9 cellular contexts compared by ENCODE assay signal in genomic region chr9:36192196-36192595, GRCh38. TPM values are rescaled to one million over a fixed set of nuclear protein-coding genes. Genes with fewer than 3 reads are reported as not detected.
DNase-seq lines count a peak whose midpoint lies in the region; FAIRE-seq and TF ChIP-seq lines count a peak whose summit lies in the region.
"Had no signal": no experiment of that assay in that cellular context is flagged by ENCODE, and none has a peak within 500 bp of the region (broad histone marks: within the 10 kb centered on the region; RNA-seq: fewer than 3 reads in every experiment).

No MANE protein-coding gene starts in this region.

- POLR2A ChIA-PET in PC-9 (lab: Charles Lee; ENCODE audit: unreplicated experiment) = interaction anchor here (0.6 kb wide), 1 partner anchor 200 kb away, joined by 3 read pairs; no protein-coding TSS in a partner anchor
- POLR2A ChIA-PET in endothelial cell of umbilical vein (lab: Charles Lee) = no interaction called here

- no peak overlapping the region for H3K18ac ChIP-seq in trophoblast cell (ENCODE audit: low read length)

- TF ChIP-seq CTCF in PC-9 (conservative IDR thresholded peaks at IDR 0.05) (no peak), endothelial cell of umbilical vein (IDR thresholded peaks at IDR 0.05; ENCODE audit: extremely low read depth in 1 of 2, insufficient read depth in 1 of 2, low read depth in 1 of 2, low read length in 2 of 2) (no peak)

- no peak for DNase-seq in PC-9
- peak; percentile 15 for DNase-seq in endothelial cell of umbilical vein (ENCODE audit: low read depth, low spot score)
- DNase-seq in trophoblast cell = no peak
- DNase-seq in amniotic stem cell (lab: John Stamatoyannopoulos, UW) = no peak
- no peak for DNase-seq in OCI-M1 (lab: John Stamatoyannopoulos, UW)
- no peak for DNase-seq in activated CD4-positive, alpha-beta T cell treated with anti-CD3 and anti-CD28 coated beads for 1 hour
- no peak for DNase-seq in activated effector memory CD4-positive, alpha-beta T cell treated with anti-CD3 and anti-CD28 coated beads, Interleukin-2, amount 50 U/mL, for 16 hours
- DNase-seq: stimulated activated naive CD4-positive, alpha-beta T cell treated with Interleukin-2 at 50 U/mL for 16 hours had no signal

- WGBS in trophoblast cell (ENCODE audit: extremely low coverage, insufficient coverage, insufficient read length) = no CpG with 5 or more reads among the region's 4 CpGs

- peak overlapping the region; percentile 93 for H3K4ac ChIP-seq in trophoblast cell (ENCODE audit: low read depth, low read length)

- H3K9me1 ChIP-seq in endothelial cell of umbilical vein (replicated peaks; ENCODE audit: control insufficient read depth, extremely low read depth, insufficient read depth, low read length) = no peaks in the 10 kb centered on the region

- peak overlapping the region; percentile 91 for H3K4me3 ChIP-seq in PC-9
- H3K4me3 ChIP-seq in endothelial cell of umbilical vein (replicated peaks in 1 of 3; ENCODE audit: insufficient read depth in 1 of 3, low read depth in 1 of 3, low read length in 3 of 3) = peak overlapping the region; percentile 80 to 93 (median 90)
- no peak overlapping the region for H3K4me3 ChIP-seq in trophoblast cell (ENCODE audit: low read depth, low read length)

- no peak overlapping the region for H2BK120ac ChIP-seq in trophoblast cell (ENCODE audit: insufficient read depth, low read length, poor library complexity)

- no peak overlapping the region for H3K23ac ChIP-seq in trophoblast cell (ENCODE audit: low read length)

- H3K4me1 ChIP-seq in ES-I3 (ENCODE audit: insufficient read depth, low read length) (peaks cover 18% of the 10 kb centered on the region), PC-9 (replicated peaks; ENCODE audit: insufficient read depth) (peaks cover 30% of the 10 kb centered on the region), endothelial cell of umbilical vein (ENCODE audit: control insufficient read depth, extremely low read depth, insufficient read depth, low read length) (peaks cover 31% of the 10 kb centered on the region), trophoblast cell (ENCODE audit: control insufficient read depth in 1 of 2, insufficient read depth in 2 of 2, low read length in 2 of 2) (peaks cover 7 to 20% of the 10 kb centered on the region in 2 experiments)

- H3K9me3 ChIP-seq in ES-I3 (ENCODE audit: control insufficient read depth, insufficient read depth, low read length) (no peaks in the 10 kb centered on the region), PC-9 (ENCODE audit: insufficient read depth, low read depth) (no peaks in the 10 kb centered on the region), endothelial cell of umbilical vein (replicated peaks; ENCODE audit: control insufficient read depth, insufficient read depth, low read length) (no peaks in the 10 kb centered on the region), trophoblast cell (ENCODE audit: insufficient read depth, low read depth, low read length) (no peaks in the 10 kb centered on the region)

- no peak overlapping the region for H4K91ac ChIP-seq in trophoblast cell (ENCODE audit: low read depth, low read length)

- H3K9me2 ChIP-seq in PC-9 (ENCODE audit: insufficient read depth) = no peaks in the 10 kb centered on the region

- CTCF ChIA-PET in PC-9 (lab: Charles Lee) = interaction anchor here (1.0 kb wide), 1 partner anchor 84 kb away, joined by 3 read pairs; no protein-coding TSS in a partner anchor
- CTCF ChIA-PET in endothelial cell of umbilical vein (lab: Charles Lee) = interaction anchor here (1.1 to 4.3 kb wide), 5 partner anchors 9 to 136 kb away, joined by 3 to 23 read pairs (median 4); no protein-coding TSS in a partner anchor

- BruUV-seq in PC-9 (replicated peaks; lab: Mats Ljungman, UMichigan) (no TSS peak), endothelial cell of umbilical vein (replicated peaks; lab: Mats Ljungman, UMichigan) (no TSS peak)

- H4K8ac ChIP-seq in trophoblast cell (ENCODE audit: low read depth, low read length) = no peak overlapping the region

- no peak for TF ChIP-seq POLR2A in endothelial cell of umbilical vein (IDR thresholded peaks at IDR 0.05; ENCODE audit: low read depth, low read length)

- FAIRE-seq in endothelial cell of umbilical vein (lab: Jason Lieb, UNC) = peak; percentile 33

- H2AK5ac ChIP-seq in trophoblast cell (ENCODE audit: low read length) = no peak overlapping the region

- H3K79me2 ChIP-seq in PC-9 (ENCODE audit: low read depth) = peaks cover 60% of the 10 kb centered on the region
- peaks cover 61% of the 10 kb centered on the region for H3K79me2 ChIP-seq in endothelial cell of umbilical vein (ENCODE audit: control insufficient read depth, insufficient read depth, low read length)
- peaks cover 20% of the 10 kb centered on the region for H3K79me2 ChIP-seq in trophoblast cell (ENCODE audit: control insufficient read depth, insufficient read depth, low read length, poor library complexity)

- H3K14ac ChIP-seq in trophoblast cell (ENCODE audit: low read length) = no peak overlapping the region

- H2BK12ac ChIP-seq in trophoblast cell (ENCODE audit: low read length) = no peak overlapping the region

- H2AFZ ChIP-seq in PC-9 = no peak overlapping the region
- H2AFZ ChIP-seq in endothelial cell of umbilical vein (ENCODE audit: low read depth, low read length) = no peak overlapping the region
- no peak overlapping the region for H2AFZ ChIP-seq in trophoblast cell (ENCODE audit: insufficient read depth, low read length, poor library complexity)

- intact Hi-C loops in PC-9 (cut with micrococcal nuclease; ENCODE audit: unreplicated experiment) = loop anchor here (10.0 kb wide), 1 partner anchor 167 kb away; no protein-coding TSS in a partner anchor
- intact Hi-C loops in endothelial cell of umbilical vein (cut with micrococcal nuclease) = loop anchor here (5.0 kb wide), 1 partner anchor 135 kb away; no protein-coding TSS in a partner anchor

- peak overlapping the region; percentile 96 for H3K4me2 ChIP-seq in PC-9
- H3K4me2 ChIP-seq in endothelial cell of umbilical vein (ENCODE audit: insufficient read depth, low read length) = peak overlapping the region; percentile 89
- peak overlapping the region; percentile 70 for H3K4me2 ChIP-seq in trophoblast cell (ENCODE audit: low read length)

- dilution Hi-C loops in endothelial cell of umbilical vein (cut with MboI; ENCODE audit: extremely low pct_ligation_motif_present, low sequenced_read_pairs) = no loop called here

- H3K27ac ChIP-seq in PC-9 = no peak overlapping the region
- no peak overlapping the region for H3K27ac ChIP-seq in endothelial cell of umbilical vein (ENCODE audit: insufficient read depth, low read depth, low read length)
- H3K27ac ChIP-seq in trophoblast cell (ENCODE audit: low read depth, low read length) = no peak overlapping the region

- H4K12ac ChIP-seq in trophoblast cell (ENCODE audit: low read depth, low read length) = no peak overlapping the region

- H4K20me1 ChIP-seq in PC-9 (ENCODE audit: insufficient read depth) (peaks cover 37% of the 10 kb centered on the region), endothelial cell of umbilical vein (replicated peaks; ENCODE audit: control insufficient read depth, extremely low read depth, insufficient read depth, low read length) (no peaks in the 10 kb centered on the region)

- H3K9ac ChIP-seq in ES-I3 (ENCODE audit: low read depth, low read length) (peak overlapping the region; percentile 85), endothelial cell of umbilical vein (replicated peaks; ENCODE audit: extremely low read depth, insufficient read depth, low read length) (peak overlapping the region; percentile 96), trophoblast cell (ENCODE audit: low read length) (no peak overlapping the region)

- 0 out of 2 replicates have a peak, but pooled peaks cover under 1% of the 10 kb centered on the region for H3K36me3 ChIP-seq in ES-I3 (ENCODE audit: insufficient read depth, low read length)
- H3K36me3 ChIP-seq in PC-9 (ENCODE audit: low read depth) = peaks cover 4% of the 10 kb centered on the region; the same call in 1 of the 2 replicates
- peaks cover 0 to 2% of the 10 kb centered on the region in 2 experiments for H3K36me3 ChIP-seq in endothelial cell of umbilical vein (ENCODE audit: control insufficient read depth in 2 of 2, extremely low read depth in 1 of 2, insufficient read depth in 2 of 2, low read length in 2 of 2)
- peaks cover 3 to 7% of the 10 kb centered on the region in 2 experiments for H3K36me3 ChIP-seq in trophoblast cell (ENCODE audit: control insufficient read depth in 1 of 2, insufficient read depth in 2 of 2, low read length in 2 of 2)

- H3K27me3 ChIP-seq in PC-9 (ENCODE audit: insufficient read depth, low read depth) (no peaks in the 10 kb centered on the region), endothelial cell of umbilical vein (ENCODE audit: control insufficient read depth in 2 of 2, insufficient read depth in 2 of 2, low read length in 2 of 2) (no peaks in the 10 kb centered on the region), trophoblast cell (ENCODE audit: insufficient read depth, low read length) (no peaks in the 10 kb centered on the region)

- H3F3A ChIP-seq in PC-9 (ENCODE audit: insufficient read depth, low read depth) = peaks cover 10% of the 10 kb centered on the region; the same call in 1 of the 2 replicates

- H3K79me1 ChIP-seq in trophoblast cell (ENCODE audit: low read length) = peaks cover 14% of the 10 kb centered on the region

- no peak overlapping the region for H2BK5ac ChIP-seq in trophoblast cell (ENCODE audit: low read depth, low read length, poor library complexity)

RNA-seq across cellular contexts. Expression of gene CLTA, which starts 1.5 kb away (rescaled TPM):
- 146 and 164 TPM in 2 replicates for total RNA-seq in PC-9 (2021)
- total RNA-seq in endothelial cell of umbilical vein = 281 and 317 TPM in 2 replicates
- 212 and 229 TPM in 2 replicates for polyA plus RNA-seq in endothelial cell of umbilical vein
- polyA plus RNA-seq in endothelial cell of umbilical vein (2011; cell fraction: cytosol; rRNA removed) = 351 and 388 TPM in 2 replicates
- 135 and 162 TPM in 2 replicates for polyA plus RNA-seq in endothelial cell of umbilical vein (2011; cell fraction: nucleus; rRNA removed)
- 355 and 368 TPM in 2 replicates for polyA plus RNA-seq in endothelial cell of umbilical vein (2012)
- polyA minus RNA-seq in endothelial cell of umbilical vein = 98.2 and 102 TPM in 2 replicates
- polyA minus RNA-seq in endothelial cell of umbilical vein (2011; cell fraction: cytosol; rRNA and poly(A)+ RNA removed) = 94.4 TPM
- 23.4 and 37.0 TPM in 2 replicates for polyA minus RNA-seq in endothelial cell of umbilical vein (2011; cell fraction: nucleus; rRNA and poly(A)+ RNA removed)
- 489 and 493 TPM in 2 replicates for polyA plus RNA-seq in trophoblast cell (2013)

RNA-seq across cellular contexts. Expression of gene CCIN, which starts 23.0 kb away (rescaled TPM):
- not detected in 2 replicates for total RNA-seq in PC-9 (2021)
- 0.22 and 0.44 TPM in 2 replicates for total RNA-seq in endothelial cell of umbilical vein
- polyA plus RNA-seq in endothelial cell of umbilical vein = 1.1 and 1.2 TPM in 2 replicates
- polyA plus RNA-seq in endothelial cell of umbilical vein (2011; cell fraction: cytosol; rRNA removed) = 0.63 and 0.66 TPM in 2 replicates
- polyA plus RNA-seq in endothelial cell of umbilical vein (2011; cell fraction: nucleus; rRNA removed) = 0.84 and 1.1 TPM in 2 replicates
- polyA plus RNA-seq in endothelial cell of umbilical vein (2012) = 1.2 TPM in 2 replicates
- polyA minus RNA-seq in endothelial cell of umbilical vein = 0.53 and 2.5 TPM in 2 replicates
- not detected for polyA minus RNA-seq in endothelial cell of umbilical vein (2011; cell fraction: cytosol; rRNA and poly(A)+ RNA removed)
- 0.87 and 1.1 TPM in 2 replicates for polyA minus RNA-seq in endothelial cell of umbilical vein (2011; cell fraction: nucleus; rRNA and poly(A)+ RNA removed)
- polyA plus RNA-seq in trophoblast cell (2013) = 0.23 and 0.33 TPM in 2 replicates

RNA-seq across cellular contexts. Expression of gene GLIPR2, which starts 55.7 kb away (rescaled TPM):
- total RNA-seq in PC-9 (2021) = 3.9 and 7.7 TPM in 2 replicates
- 20.0 and 22.0 TPM in 2 replicates for total RNA-seq in endothelial cell of umbilical vein
- 42.4 and 42.5 TPM in 2 replicates for polyA plus RNA-seq in endothelial cell of umbilical vein
- 42.7 and 51.4 TPM in 2 replicates for polyA plus RNA-seq in endothelial cell of umbilical vein (2011; cell fraction: cytosol; rRNA removed)
- polyA plus RNA-seq in endothelial cell of umbilical vein (2011; cell fraction: nucleus; rRNA removed) = 22.7 and 24.5 TPM in 2 replicates
- polyA plus RNA-seq in endothelial cell of umbilical vein (2012) = 47.6 and 56.2 TPM in 2 replicates
- 45.7 and 51.9 TPM in 2 replicates for polyA minus RNA-seq in endothelial cell of umbilical vein
- not detected for polyA minus RNA-seq in endothelial cell of umbilical vein (2011; cell fraction: cytosol; rRNA and poly(A)+ RNA removed)
- 6.8 and 7.0 TPM in 2 replicates for polyA minus RNA-seq in endothelial cell of umbilical vein (2011; cell fraction: nucleus; rRNA and poly(A)+ RNA removed)
- 23.0 and 24.6 TPM in 2 replicates for polyA plus RNA-seq in trophoblast cell (2013)
